ENCODE assay signal across 9 cellular contexts in the genomic region with DNA sequence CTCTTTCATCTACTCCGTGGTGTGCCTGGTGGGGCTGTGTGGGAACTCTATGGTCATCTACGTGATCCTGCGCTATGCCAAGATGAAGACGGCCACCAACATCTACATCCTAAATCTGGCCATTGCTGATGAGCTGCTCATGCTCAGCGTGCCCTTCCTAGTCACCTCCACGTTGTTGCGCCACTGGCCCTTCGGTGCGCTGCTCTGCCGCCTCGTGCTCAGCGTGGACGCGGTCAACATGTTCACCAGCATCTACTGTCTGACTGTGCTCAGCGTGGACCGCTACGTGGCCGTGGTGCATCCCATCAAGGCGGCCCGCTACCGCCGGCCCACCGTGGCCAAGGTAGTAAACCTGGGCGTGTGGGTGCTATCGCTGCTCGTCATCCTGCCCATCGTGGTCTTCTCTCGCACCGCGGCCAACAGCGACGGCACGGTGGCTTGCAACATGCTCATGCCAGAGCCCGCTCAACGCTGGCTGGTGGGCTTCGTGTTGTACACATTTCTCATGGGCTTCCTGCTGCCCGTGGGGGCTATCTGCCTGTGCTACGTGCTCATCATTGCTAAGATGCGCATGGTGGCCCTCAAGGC. TPM values are rescaled to one million over a fixed set of nuclear protein-coding genes. Genes with fewer than 3 reads are reported as not detected.
DNase-seq lines count a peak whose midpoint lies in the region; ATAC-seq and TF ChIP-seq lines count a peak whose summit lies in the region.
"Had no signal": no experiment of that assay in that cellular context is flagged by ENCODE, and none has a peak within 500 bp of the region (broad histone marks: within the 10 kb centered on the region; RNA-seq: fewer than 3 reads in every experiment).

No MANE protein-coding gene starts in this region.

- peaks cover 28% of the 10 kb centered on the region for H3K4me1 Mint-ChIP-seq in activated naive CD8-positive, alpha-beta T cell (ENCODE audit: low read depth)
- peaks cover 4 to 10% of the 10 kb centered on the region in 2 donors for H3K4me1 Mint-ChIP-seq in effector memory CD8-positive, alpha-beta T cell (ENCODE audit: low read depth in 2 of 2)

- peak overlapping the region; percentile 72 for H3K4me3 Mint-ChIP-seq in activated naive CD8-positive, alpha-beta T cell
- peak overlapping the region in 1 of 2 donors; percentile 46 for H3K4me3 Mint-ChIP-seq in effector memory CD8-positive, alpha-beta T cell

- H3K4me3 ChIP-seq in prostate gland, result peak overlapping the region; percentile 4 to 24
- H3K4me3 ChIP-seq: K562 had no signal

- no peaks in the 10 kb centered on the region for H3K9me3 ChIP-seq in prostate gland

- peaks cover 5% of the 10 kb centered on the region for H3K36me3 Mint-ChIP-seq in activated naive CD8-positive, alpha-beta T cell
- no peaks in the 10 kb centered on the region for H3K36me3 Mint-ChIP-seq in effector memory CD8-positive, alpha-beta T cell (ENCODE audit: insufficient read depth)

- intact Hi-C loops in left ventricle myocardium superior (cut with micrococcal nuclease), result no loop called here
- intact Hi-C loops in prostate gland (cut with DNase I), result no loop called here

- TF ChIP-seq CTCF in prostate gland (IDR thresholded peaks at IDR 0.05), result no peak

- no peak overlapping the region for H3K27ac Mint-ChIP-seq in activated naive CD8-positive, alpha-beta T cell
- H3K27ac Mint-ChIP-seq in effector memory CD8-positive, alpha-beta T cell, result no peak overlapping the region

- peak; percentile 19 for ATAC-seq in left ventricle myocardium superior
- no peak for ATAC-seq in effector memory CD8-positive, alpha-beta T cell (replicated peaks)
- ATAC-seq: K562 had no signal

- DNase-seq in EL (peak; percentile 53), left ventricle myocardium superior (peak; percentile 15), prostate gland (ENCODE audit: low spot score) (no peak), SK-N-DZ (ENCODE audit: low spot score) (no peak), NCI-H1105 (lab: John Stamatoyannopoulos, UW) (no peak), NCI-H82 (lab: John Stamatoyannopoulos, UW) (no peak)
- no peak for DNase-seq in effector memory CD8-positive, alpha-beta T cell

- TF ChIP-seq POLR2A in prostate gland (IDR thresholded peaks at IDR 0.05), result no peak

- no peaks in the 10 kb centered on the region for H3K36me3 ChIP-seq in prostate gland

- no peaks in the 10 kb centered on the region for H3K9me3 Mint-ChIP-seq in activated naive CD8-positive, alpha-beta T cell (ENCODE audit: low read depth)
- peaks cover 2 to 5% of the 10 kb centered on the region in 2 donors for H3K9me3 Mint-ChIP-seq in effector memory CD8-positive, alpha-beta T cell

- peaks cover 40% of the 10 kb centered on the region for H3K27me3 Mint-ChIP-seq in activated naive CD8-positive, alpha-beta T cell
- peaks cover 62 to 68% of the 10 kb centered on the region in 2 donors for H3K27me3 Mint-ChIP-seq in effector memory CD8-positive, alpha-beta T cell

- H3K27me3 ChIP-seq in prostate gland (replicated peaks; ENCODE audit: insufficient read depth), result peaks cover 8% of the 10 kb centered on the region

- 5% methylated on average over 29 of the region's 39 CpGs for WGBS in prostate gland

- no peaks in the 10 kb centered on the region for H3K4me1 ChIP-seq in prostate gland (replicated peaks)

- no peak overlapping the region for H3K27ac ChIP-seq in prostate gland

RNA-seq across cellular contexts. Expression of a gene that starts 2.0 kb away (rescaled TPM):
- 0.37 TPM for total RNA-seq in left ventricle myocardium superior
- total RNA-seq in prostate gland, result under 1 TPM; 0.23 to 0.80 TPM
- not detected in 2 replicates for polyA plus RNA-seq in SK-N-DZ (2014; cell fraction: cytosol; rRNA removed)
- polyA plus RNA-seq in SK-N-DZ (2014; cell fraction: nucleus; rRNA removed), result not detected in 2 replicates
- total RNA-seq: K562 had no signal
- polyA plus RNA-seq: K562 had no signal

RNA-seq across cellular contexts. Expression of a gene that starts 46.2 kb away (rescaled TPM):
- total RNA-seq in left ventricle myocardium superior, result 33.1 TPM
- total RNA-seq in prostate gland, result 10 to 100 TPM; 16.4 to 19.8 TPM
- polyA plus RNA-seq in SK-N-DZ (2014; cell fraction: cytosol; rRNA removed), result not detected in 2 replicates
- not detected in 2 replicates for polyA plus RNA-seq in SK-N-DZ (2014; cell fraction: nucleus; rRNA removed)
- total RNA-seq: K562 had no signal
- polyA plus RNA-seq: K562 had no signal

Comparison
In these comparisons a context has a peak if more than half of its experiments do, and no peak if none do; other contexts are left out.
1. DNase-seq: peak in EL (single experiment) and left ventricle myocardium superior (single experiment); none in prostate gland (single experiment), SK-N-DZ (single experiment), NCI-H1105 (single experiment), NCI-H82 (single experiment) and effector memory CD8-positive, alpha-beta T cell (0 of 3).